9 cellular contexts compared by ENCODE assay signal in the genomic region with DNA sequence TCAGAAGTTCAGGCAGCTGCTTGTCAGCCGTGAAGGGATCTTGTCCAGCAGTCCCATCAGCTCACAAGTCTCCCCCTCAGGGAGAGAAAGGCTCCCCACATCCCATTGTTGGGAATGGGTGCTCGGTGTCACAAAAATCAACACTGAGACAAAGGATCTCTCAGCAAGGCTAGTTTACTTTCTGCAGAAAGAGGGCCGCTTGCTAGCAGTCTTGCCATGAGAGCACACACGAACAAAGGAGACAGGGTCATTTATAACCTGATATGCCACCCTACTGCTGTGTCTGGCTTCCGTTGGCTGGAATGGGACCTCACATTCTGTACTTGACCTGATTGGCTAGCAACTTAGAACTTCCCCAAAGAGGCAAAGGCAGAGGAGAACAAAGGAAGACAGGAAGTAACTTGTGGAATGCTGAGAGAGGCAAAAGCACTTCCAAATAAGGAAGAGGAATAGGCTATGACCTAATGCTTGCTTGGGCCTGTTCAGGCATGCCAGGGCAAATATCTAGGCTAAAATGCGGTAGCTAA. TPM values are rescaled to one million over a fixed set of nuclear protein-coding genes. Genes with fewer than 3 reads are reported as not detected.
DNase-seq lines count a peak whose midpoint lies in the region; ATAC-seq, FAIRE-seq and TF ChIP-seq lines count a peak whose summit lies in the region.
"Had no signal": no experiment of that assay in that cellular context is flagged by ENCODE, and none has a peak within 500 bp of the region (broad histone marks: within the 10 kb centered on the region; RNA-seq: fewer than 3 reads in every experiment).

No MANE protein-coding gene starts in this region.

- POLR2A ChIA-PET in AG04449 (lab: Yijun Ruan, JAX) = interaction anchor here (0.8 to 2.2 kb wide), 2 partner anchors 9 to 26 kb away, joined by 3 to 6 read pairs; partner anchors contain the start of gene IGFL3

- peak; percentile 97 for DNase-seq in AG04449 (ENCODE audit: low read depth, low spot score)
- DNase-seq in HTR-8/SVneo (ENCODE audit: insufficient read length, low spot score) = peak; percentile 41
- DNase-seq in SJCRH30 = peak; percentile 82 to 93
- peak; percentile 98 for DNase-seq in fibroblast of pulmonary artery (ENCODE audit: low read depth)
- peak in 4 of 6 donors; percentile 23 to 51 (median 27) for DNase-seq in pancreas

- ATAC-seq in pancreas (peak; percentile 53 to 81 (median 68)), HG03039 (IDR thresholded peaks at IDR 0.05; ENCODE audit: unreplicated experiment) (no peak), GM18909 (IDR thresholded peaks at IDR 0.05; ENCODE audit: poor library complexity, unreplicated experiment) (no peak), HG02623 (IDR thresholded peaks at IDR 0.05; ENCODE audit: unreplicated experiment) (no peak)

- peak overlapping the region; percentile 19 for H3K4me3 ChIP-seq in AG04449 (ENCODE audit: low read depth, low read length)
- peak overlapping the region; percentile 40 for H3K4me3 ChIP-seq in SJCRH30
- peak overlapping the region; percentile 1 for H3K4me3 ChIP-seq in fibroblast of pulmonary artery (replicated peaks; ENCODE audit: low read depth, low read length)
- peak overlapping the region in 1 of 4 donors; percentile 18 for H3K4me3 ChIP-seq in pancreas

- intact Hi-C loops in pancreas (cut with DNase I) = no loop called here

- peak overlapping the region; percentile 81 for H3K27ac ChIP-seq in SJCRH30
- H3K27ac ChIP-seq in pancreas = peak overlapping the region in 2 of 4 donors; percentile 51 to 62

- H3K27me3 ChIP-seq in SJCRH30 (no peaks in the 10 kb centered on the region), pancreas (no peaks in the 10 kb centered on the region)

- TF ChIP-seq CTCF in AG04449 (IDR thresholded peaks at IDR 0.05; ENCODE audit: insufficient read depth, low read length, missing control alignments) = no peak
- TF ChIP-seq CTCF in fibroblast of pulmonary artery (IDR thresholded peaks at IDR 0.05; ENCODE audit: low read length, missing control alignments) = no peak
- TF ChIP-seq CTCF in pancreas (IDR thresholded peaks at IDR 0.05) = no peak

- peaks cover 23% of the 10 kb centered on the region for H3K4me1 ChIP-seq in SJCRH30
- peaks cover 7 to 17% (median 12%) of the 10 kb centered on the region in 3 donors for H3K4me1 ChIP-seq in pancreas

- H3K36me3 ChIP-seq in SJCRH30 (no peaks in the 10 kb centered on the region), pancreas (no peaks in the 10 kb centered on the region)

- H3K9me3 ChIP-seq in SJCRH30 (replicated peaks) (peaks cover 9% of the 10 kb centered on the region), pancreas (no peaks in the 10 kb centered on the region)

- WGBS in pancreas, 2 donors = 51 to 68% methylated on average over 6 of the region's 6 CpGs

- CTCF ChIA-PET in AG04449 (lab: Yijun Ruan, JAX) = no interaction called here

- peak; percentile 90 for FAIRE-seq in HTR-8/SVneo (lab: Jason Lieb, UNC)
- FAIRE-seq in pancreas (lab: Jason Lieb, UNC) = no peak

RNA-seq across cellular contexts. Expression of gene IGFL3, which starts 8.7 kb away (rescaled TPM):
- total RNA-seq in SJCRH30 (2014; rRNA removed; shearing (Covaris generic)) = not detected in 2 replicates
- total RNA-seq in pancreas = not detected
- not detected for polyA plus RNA-seq in pancreas
- polyA plus RNA-seq: adipose tissue had no signal

RNA-seq across cellular contexts. Expression of gene IGFL2, which starts 14.9 kb away (rescaled TPM):
- total RNA-seq in SJCRH30 (2014; rRNA removed; shearing (Covaris generic)) = not detected in 2 replicates
- total RNA-seq in pancreas = not detected
- polyA plus RNA-seq in pancreas = not detected

Comparison
In these comparisons a context has a peak if more than half of its experiments do, and no peak if none do; other contexts are left out.
1. DNase-seq: peak in every context shown above with its lines; median percentile 98 in fibroblast of pulmonary artery; 97 in AG04449; 88 in SJCRH30; 41 in HTR-8/SVneo; 27 in pancreas.
2. ATAC-seq: peak in pancreas (4 of 4); none in HG03039 (single experiment), GM18909 (single experiment) and HG02623 (single experiment).